Comparison of ENCODE assay signal across 25 cellular contexts in genomic region chr15:65969865-65970832, GRCh38.
DNase-seq lines count a peak whose midpoint lies in the region; FAIRE-seq and TF ChIP-seq lines count a peak whose summit lies in the region.
"Had no signal": no experiment of that assay in that cellular context is flagged by ENCODE, and none has a peak within 500 bp of the region (broad histone marks: within the 10 kb centered on the region; RNA-seq: fewer than 3 reads in every experiment).

No MANE protein-coding gene starts in this region.

- H3K4me1 ChIP-seq in HEK293 (ENCODE audit: control insufficient read depth, insufficient read depth, low read length) (no peaks in the 10 kb centered on the region), trophoblast cell (ENCODE audit: control insufficient read depth in 1 of 2, insufficient read depth in 2 of 2, low read length in 2 of 2) (no peaks in the 10 kb centered on the region)

- H3K36me3 ChIP-seq in HEK293 (ENCODE audit: control insufficient read depth in 2 of 2, insufficient read depth in 1 of 2, low read length in 2 of 2) = no peaks in the 10 kb centered on the region
- no peaks in the 10 kb centered on the region for H3K36me3 ChIP-seq in bronchial epithelial cell (ENCODE audit: control insufficient read depth, insufficient read depth, low read length)
- no peaks in the 10 kb centered on the region for H3K36me3 ChIP-seq in trophoblast cell (ENCODE audit: control insufficient read depth in 1 of 2, insufficient read depth in 2 of 2, low read length in 2 of 2)
- no peaks in the 10 kb centered on the region for H3K36me3 ChIP-seq in brain microvascular endothelial cell (replicated peaks)

- no peak overlapping the region for H3K9ac ChIP-seq in trophoblast cell (ENCODE audit: low read length)

- no peak overlapping the region for H2BK5ac ChIP-seq in trophoblast cell (ENCODE audit: low read depth, low read length, poor library complexity)

- no peak overlapping the region for H2AK5ac ChIP-seq in trophoblast cell (ENCODE audit: low read length)

- H2BK120ac ChIP-seq in trophoblast cell (ENCODE audit: insufficient read depth, low read length, poor library complexity) = no peak overlapping the region

- POLR2A ChIA-PET in HEK293 (lab: Yijun Ruan, JAX) = no interaction called here

- no peak overlapping the region for H3K4me3 ChIP-seq in HEK293 (ENCODE audit: low read depth, low read length)
- no peak overlapping the region for H3K4me3 ChIP-seq in bronchial epithelial cell (ENCODE audit: low read depth, low read length)
- peak overlapping the region; percentile 32 for H3K4me3 ChIP-seq in trophoblast cell (ENCODE audit: low read depth, low read length)
- H3K4me3 ChIP-seq in brain microvascular endothelial cell (ENCODE audit: low read depth, low read length) = no peak overlapping the region

- CTCF ChIA-PET in HEK293 (lab: Yijun Ruan, JAX) = interaction anchor here (0.6 to 1.2 kb wide), 3 partner anchors 17 to 108 kb away, joined by 3 to 4 read pairs (median 3); no protein-coding TSS in a partner anchor

- H4K8ac ChIP-seq in trophoblast cell (ENCODE audit: low read depth, low read length) = no peak overlapping the region

- H3K4ac ChIP-seq in trophoblast cell (ENCODE audit: low read depth, low read length) = no peak overlapping the region

- no peak overlapping the region for H2BK12ac ChIP-seq in trophoblast cell (ENCODE audit: low read length)

- H3K79me1 ChIP-seq in trophoblast cell (ENCODE audit: low read length) = no peaks in the 10 kb centered on the region

- H4K12ac ChIP-seq in trophoblast cell (ENCODE audit: low read depth, low read length) = no peak overlapping the region

- H4K91ac ChIP-seq in trophoblast cell (ENCODE audit: low read depth, low read length) = no peak overlapping the region

- DNase-seq in DMS53 (lab: John Stamatoyannopoulos, UW) (peak; percentile 22), DMS53 treated with DMSO at 0.1 percent for 48 hours (lab: John Stamatoyannopoulos, UW; ENCODE audit: unreplicated experiment) (no peak), bronchial epithelial cell (ENCODE audit: low read depth) (no peak), trophoblast cell (no peak), brain microvascular endothelial cell (no peak), KG1 (lab: John Stamatoyannopoulos, UW) (no peak), NOMO-1 treated with DMSO at 0.1 percent for 48 hours (lab: John Stamatoyannopoulos, UW; ENCODE audit: unreplicated experiment) (no peak)
- DNase-seq: DMS79; H7; HFFc6; NCI-H1092 treated with DMSO at 0.1 percent for 48 hours; NCI-H1436; NCI-H187; NCI-H2081 treated with DMSO at 0.1 percent for 48 hours; NCI-H446; NCI-H524 treated with DMSO at 0.1 percent for 48 hours; NCI-H774; NK-92 treated with Interleukin-12 subunit alpha and Interleukin-12 subunit beta, amount 100 ng/mL, for 24 hours; SHP77; T-cell had no signal

- no peak for TF ChIP-seq CTCF in HEK293 (tag by site-specific recombination; IDR thresholded peaks at IDR 0.05)
- no peak for TF ChIP-seq CTCF in bronchial epithelial cell (IDR thresholded peaks at IDR 0.05; ENCODE audit: insufficient read depth, low read length, severe bottlenecking)
- no peak for TF ChIP-seq CTCF in brain microvascular endothelial cell (IDR thresholded peaks at IDR 0.05; ENCODE audit: low read depth, low read length, missing control alignments)

- H3K27ac ChIP-seq in HEK293 (ENCODE audit: extremely low read depth, low read depth, low read length) (no peak overlapping the region), trophoblast cell (ENCODE audit: low read depth, low read length) (no peak overlapping the region), brain microvascular endothelial cell (no peak overlapping the region)
- H3K27ac ChIP-seq: 22Rv1, RWPE1 had no signal

- no CpG with 5 or more reads among the region's 7 CpGs for WGBS in trophoblast cell (ENCODE audit: extremely low coverage, insufficient coverage, insufficient read length)

- no peak overlapping the region for H3K18ac ChIP-seq in trophoblast cell (ENCODE audit: low read length)

- H3K27me3 ChIP-seq in bronchial epithelial cell (ENCODE audit: control insufficient read depth, insufficient read depth, low read length) = peaks cover 8% of the 10 kb centered on the region
- H3K27me3 ChIP-seq in trophoblast cell (ENCODE audit: insufficient read depth, low read length) = no peaks in the 10 kb centered on the region
- peaks cover 13% of the 10 kb centered on the region for H3K27me3 ChIP-seq in brain microvascular endothelial cell (replicated peaks)

- no peak overlapping the region for H3K14ac ChIP-seq in trophoblast cell (ENCODE audit: low read length)

- H2AFZ ChIP-seq in trophoblast cell (ENCODE audit: insufficient read depth, low read length, poor library complexity) = no peak overlapping the region

- FAIRE-seq in bronchial epithelial cell (lab: Jason Lieb, UNC) = peak; percentile 7
- FAIRE-seq: GM12892, GM18507 had no signal

- H3K9me3 ChIP-seq in HEK293 (ENCODE audit: control insufficient read depth, insufficient read depth, low read depth, low read length) = no peaks in the 10 kb centered on the region
- H3K9me3 ChIP-seq in trophoblast cell (ENCODE audit: insufficient read depth, low read depth, low read length) = peaks cover 2% of the 10 kb centered on the region

- in situ Hi-C loops in brain microvascular endothelial cell (cut with HindIII; ENCODE audit: low pct_ligation_motif_present, low sequenced_read_pairs) = no loop called here

- no peak overlapping the region for H3K23ac ChIP-seq in trophoblast cell (ENCODE audit: low read length)

- no peaks in the 10 kb centered on the region for H3K79me2 ChIP-seq in trophoblast cell (ENCODE audit: control insufficient read depth, insufficient read depth, low read length, poor library complexity)

- H3K4me2 ChIP-seq in trophoblast cell (ENCODE audit: low read length) = no peak overlapping the region

TF ChIP-seq in HEK293, 187 proteins besides CTCF, POLR2A, EP300 and RAD21 (continues in another document):
- no peak for TF ChIP-seq ZNF114 (tag by site-specific recombination; IDR thresholded peaks at IDR 0.05)
- TF ChIP-seq ZNF555 (tag by site-specific recombination; conservative IDR thresholded peaks at IDR 0.05) = no peak
- TF ChIP-seq TRIM28 (IDR thresholded peaks at IDR 0.05; ENCODE audit: borderline replicate concordance, low read length) = no peak
- TF ChIP-seq, protein P1, sequence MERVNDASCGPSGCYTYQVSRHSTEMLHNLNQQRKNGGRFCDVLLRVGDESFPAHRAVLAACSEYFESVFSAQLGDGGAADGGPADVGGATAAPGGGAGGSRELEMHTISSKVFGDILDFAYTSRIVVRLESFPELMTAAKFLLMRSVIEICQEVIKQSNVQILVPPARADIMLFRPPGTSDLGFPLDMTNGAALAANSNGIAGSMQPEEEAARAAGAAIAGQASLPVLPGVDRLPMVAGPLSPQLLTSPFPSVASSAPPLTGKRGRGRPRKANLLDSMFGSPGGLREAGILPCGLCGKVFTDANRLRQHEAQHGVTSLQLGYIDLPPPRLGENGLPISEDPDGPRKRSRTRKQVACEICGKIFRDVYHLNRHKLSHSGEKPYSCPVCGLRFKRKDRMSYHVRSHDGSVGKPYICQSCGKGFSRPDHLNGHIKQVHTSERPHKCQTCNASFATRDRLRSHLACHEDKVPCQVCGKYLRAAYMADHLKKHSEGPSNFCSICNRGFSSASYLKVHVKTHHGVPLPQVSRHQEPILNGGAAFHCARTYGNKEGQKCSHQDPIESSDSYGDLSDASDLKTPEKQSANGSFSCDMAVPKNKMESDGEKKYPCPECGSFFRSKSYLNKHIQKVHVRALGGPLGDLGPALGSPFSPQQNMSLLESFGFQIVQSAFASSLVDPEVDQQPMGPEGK (tag by site-specific recombination; IDR thresholded peaks at IDR 0.05) = no peak
- 0 out of 2 replicates have a peak, but pooled peaks have one; percentile 2 for TF ChIP-seq ZNF488 (tag by site-specific recombination; IDR thresholded peaks at IDR 0.05)
- no peak for TF ChIP-seq SETDB1 (IDR thresholded peaks at IDR 0.05; ENCODE audit: insufficient read length, low read length)
- no peak for TF ChIP-seq ZNF529 (tag by site-specific recombination; IDR thresholded peaks at IDR 0.05; ENCODE audit: insufficient replicate concordance)
- TF ChIP-seq, protein P2, sequence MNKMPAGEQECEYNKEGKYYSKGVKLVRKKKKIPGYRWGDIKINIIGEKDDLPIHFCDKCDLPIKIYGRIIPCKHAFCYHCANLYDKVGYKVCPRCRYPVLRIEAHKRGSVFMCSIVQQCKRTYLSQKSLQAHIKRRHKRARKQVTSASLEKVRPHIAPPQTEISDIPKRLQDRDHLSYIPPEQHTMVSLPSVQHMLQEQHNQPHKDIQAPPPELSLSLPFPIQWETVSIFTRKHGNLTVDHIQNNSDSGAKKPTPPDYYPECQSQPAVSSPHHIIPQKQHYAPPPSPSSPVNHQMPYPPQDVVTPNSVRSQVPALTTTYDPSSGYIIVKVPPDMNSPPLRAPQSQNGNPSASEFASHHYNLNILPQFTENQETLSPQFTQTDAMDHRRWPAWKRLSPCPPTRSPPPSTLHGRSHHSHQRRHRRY (tag by site-specific recombination; IDR thresholded peaks at IDR 0.05) = no peak
- TF ChIP-seq PBX3 (CRISPR knock-in tag; IDR thresholded peaks at IDR 0.05) = no peak
